Comparison of ENCODE assay signal across 28 cellular contexts in genomic region chr12:125614058-125614457, GRCh38.
"Had no signal": no experiment of that assay in that cellular context is flagged by ENCODE, and none has a peak within 500 bp of the region (broad histone marks: within the 10 kb centered on the region; RNA-seq: fewer than 3 reads in every experiment).

No MANE protein-coding gene starts in this region.

- H3K9me3 ChIP-seq: ovary, psoas muscle, right lobe of liver, stomach, thoracic aorta, thyroid gland, transverse colon, upper lobe of right lung, uterus had no signal

- ATAC-seq: natural killer cell; psoas muscle; right cardiac atrium; right lobe of liver; stimulated activated effector memory CD8-positive, alpha-beta T cell treated with anti-CD3 and anti-CD28 coated beads, Interleukin-12 subunit alpha, Interleukin-12 subunit beta, amount 100 ng/mL, for 72 hours; stimulated activated naive B cell treated with anti-CD40 and anti-IgM and Interleukin-4, amounts not matched to agents 10 μg/mL and 1 μg/mL and 100 μg/mL, for 72 hours; upper lobe of right lung had no signal

- H3K4me3 ChIP-seq: neural progenitor cell, ovary, psoas muscle, right lobe of liver, sigmoid colon, stomach, thoracic aorta, thyroid gland, transverse colon, upper lobe of right lung, uterus had no signal

- H3K4me1 ChIP-seq: neural progenitor cell, parathyroid adenoma, psoas muscle, right lobe of liver, sigmoid colon, stomach, thyroid gland, transverse colon, upper lobe of right lung, uterus had no signal

- H3K4me1 Mint-ChIP-seq: natural killer cell; nephron; neural progenitor cell; stimulated activated effector memory CD8-positive, alpha-beta T cell treated with anti-CD3 and anti-CD28 coated beads, Interleukin-12 subunit alpha, Interleukin-12 subunit beta, amount 100 ng/mL, for 72 hours; stimulated activated naive B cell treated with anti-CD40 and anti-IgM and Interleukin-4, amounts not matched to agents 10 μg/mL and 1 μg/mL and 100 μg/mL, for 72 hours had no signal

- H3K27ac ChIP-seq: neural progenitor cell, ovary, parathyroid adenoma, psoas muscle, right lobe of liver, sigmoid colon, stomach, thoracic aorta, thyroid gland, transverse colon, upper lobe of right lung, uterus had no signal

- H3K36me3 ChIP-seq: neural progenitor cell, ovary, right lobe of liver, sigmoid colon, stomach, thoracic aorta, thyroid gland, transverse colon, upper lobe of right lung, uterus had no signal

- H3K4me3 Mint-ChIP-seq: natural killer cell; nephron; neural progenitor cell; stimulated activated effector memory CD8-positive, alpha-beta T cell treated with anti-CD3 and anti-CD28 coated beads, Interleukin-12 subunit alpha, Interleukin-12 subunit beta, amount 100 ng/mL, for 72 hours; stimulated activated naive B cell treated with anti-CD40 and anti-IgM and Interleukin-4, amounts not matched to agents 10 μg/mL and 1 μg/mL and 100 μg/mL, for 72 hours; stimulated activated naive CD8-positive, alpha-beta T cell treated with anti-CD3 and anti-CD28 coated beads, Interleukin-15, Interleukin-2, amounts not matched to agents 100 ng/mL and 50 ng/mL, for 24 hours; type B pancreatic cell had no signal

- H3K36me3 Mint-ChIP-seq: natural killer cell; neural progenitor cell; stimulated activated effector memory CD8-positive, alpha-beta T cell treated with anti-CD3 and anti-CD28 coated beads, Interleukin-12 subunit alpha, Interleukin-12 subunit beta, amount 100 ng/mL, for 72 hours; stimulated activated naive B cell treated with anti-CD40 and anti-IgM and Interleukin-4, amounts not matched to agents 10 μg/mL and 1 μg/mL and 100 μg/mL, for 72 hours; type B pancreatic cell had no signal

- H3K9me3 Mint-ChIP-seq: nephron; neural progenitor cell; stimulated activated effector memory CD8-positive, alpha-beta T cell treated with anti-CD3 and anti-CD28 coated beads, Interleukin-12 subunit alpha, Interleukin-12 subunit beta, amount 100 ng/mL, for 72 hours; stimulated activated naive CD8-positive, alpha-beta T cell treated with anti-CD3 and anti-CD28 coated beads, Interleukin-15, Interleukin-2, amounts not matched to agents 100 ng/mL and 50 ng/mL, for 24 hours; type B pancreatic cell had no signal

- H3K27me3 ChIP-seq: neural progenitor cell, ovary, right lobe of liver, sigmoid colon, stomach, thyroid gland, transverse colon, upper lobe of right lung, uterus had no signal

- H3K27ac Mint-ChIP-seq: natural killer cell; nephron; neural progenitor cell; progenitor cell of endocrine pancreas; stimulated activated effector memory CD8-positive, alpha-beta T cell treated with anti-CD3 and anti-CD28 coated beads, Interleukin-12 subunit alpha, Interleukin-12 subunit beta, amount 100 ng/mL, for 72 hours; stimulated activated naive B cell treated with anti-CD40 and anti-IgM and Interleukin-4, amounts not matched to agents 10 μg/mL and 1 μg/mL and 100 μg/mL, for 72 hours; stimulated activated naive CD8-positive, alpha-beta T cell treated with anti-CD3 and anti-CD28 coated beads, Interleukin-15, Interleukin-2, amounts not matched to agents 100 ng/mL and 50 ng/mL, for 24 hours; type B pancreatic cell had no signal

- H3K27me3 Mint-ChIP-seq: progenitor cell of endocrine pancreas; stimulated activated naive B cell treated with anti-CD40 and anti-IgM and Interleukin-4, amounts not matched to agents 10 μg/mL and 1 μg/mL and 100 μg/mL, for 72 hours; stimulated activated naive CD8-positive, alpha-beta T cell treated with anti-CD3 and anti-CD28 coated beads, Interleukin-15, Interleukin-2, amounts not matched to agents 100 ng/mL and 50 ng/mL, for 24 hours; type B pancreatic cell had no signal

- DNase-seq: natural killer cell; occipital lobe; ovary; posterior cingulate gyrus; psoas muscle; right cardiac atrium; right lobe of liver; sigmoid colon; small intestine; stimulated activated CD4-positive, alpha-beta T cell treated with anti-CD3 and anti-CD28 coated beads, Interleukin-15, amount 100 ng/mL, for 24 hours; stimulated activated CD4-positive, alpha-beta T cell treated with anti-CD3 and anti-CD28 coated beads, Interleukin-2, amount 100 ng/mL, for 24 hours; stimulated activated CD4-positive, alpha-beta T cell treated with anti-CD3 and anti-CD28 coated beads, Interleukin-2, amount 100 ng/mL, for 48 hours; stimulated activated CD4-positive, alpha-beta T cell treated with anti-CD3 and anti-CD28 coated beads, Interleukin-4, amount 100 ng/mL, for 24 hours; stimulated activated naive B cell treated with anti-CD40 and anti-IgM and Interleukin-4, amounts not matched to agents 10 μg/mL and 1 μg/mL and 100 μg/mL, for 72 hours; stimulated activated naive CD4-positive, alpha-beta T cell treated with Interleukin-2 at 50 U/mL for 16 hours; stomach; thyroid gland; transverse colon; upper lobe of right lung; uterus had no signal
